In the genomic region with DNA sequence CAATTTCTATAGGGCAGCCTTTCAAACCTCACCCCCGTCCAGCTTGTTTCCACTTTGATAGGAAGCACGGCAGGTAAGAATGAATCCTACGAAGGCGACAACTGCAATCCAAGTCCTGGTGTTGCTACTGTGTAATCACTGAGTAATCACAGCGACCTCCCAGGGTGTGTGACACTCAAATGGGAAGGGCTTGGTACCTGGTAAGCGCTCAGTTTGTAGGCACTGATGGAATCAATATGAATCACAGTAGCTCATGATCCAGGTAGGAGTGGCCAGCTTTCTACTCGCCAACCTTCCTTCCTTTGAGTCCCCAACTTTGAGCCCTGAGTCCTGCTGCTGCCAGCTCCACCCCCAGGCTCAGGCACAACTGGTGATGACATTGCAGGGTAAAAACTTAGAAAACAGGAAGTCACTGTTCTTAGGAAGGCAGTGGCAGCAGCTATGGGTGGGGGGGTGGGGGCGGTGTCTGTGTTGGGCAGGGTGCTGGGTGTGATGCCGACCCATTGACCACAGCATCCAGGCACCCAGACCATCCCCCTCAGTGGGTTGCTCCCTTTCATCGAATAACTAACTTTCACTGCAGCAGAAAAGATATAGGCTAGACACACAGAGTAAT, we compare ENCODE assay signal across 8 cellular contexts.
DNase-seq lines count a peak whose midpoint lies in the region; ATAC-seq lines count a peak whose summit lies in the region.

No MANE protein-coding gene starts in this region.

- peaks cover 43 to 81% (median 66%) of the 10 kb centered on the region in 3 donors for H3K27me3 Mint-ChIP-seq in immature natural killer cell (ENCODE audit: low read depth in 3 of 3)
- H3K27me3 Mint-ChIP-seq in stimulated activated naive CD8-positive, alpha-beta T cell treated with anti-CD3 and anti-CD28 coated beads, Interleukin-15, amount 100 ng/mL, for 72 hours: no peaks in the 10 kb centered on the region

- peak; percentile 33 for ATAC-seq in Right ventricle myocardium superior (ENCODE audit: poor library complexity)
- ATAC-seq in stimulated activated naive CD8-positive, alpha-beta T cell treated with anti-CD3 and anti-CD28 coated beads, Interleukin-15, amount 100 ng/mL, for 72 hours: peak; percentile 90

- H3K9me3 Mint-ChIP-seq in immature natural killer cell: no peaks in the 10 kb centered on the region
- no peaks in the 10 kb centered on the region for H3K9me3 Mint-ChIP-seq in stimulated activated naive CD8-positive, alpha-beta T cell treated with anti-CD3 and anti-CD28 coated beads, Interleukin-15, amount 100 ng/mL, for 72 hours

- intact Hi-C loops in Right ventricle myocardium superior (cut with DNase I): no loop called here
- intact Hi-C loops in cardiac septum (cut with DNase I): no loop called here

- peaks cover 95 to 96% of the 10 kb centered on the region in 2 donors for H3K4me1 Mint-ChIP-seq in immature natural killer cell
- peaks cover 92% of the 10 kb centered on the region for H3K4me1 Mint-ChIP-seq in stimulated activated naive CD8-positive, alpha-beta T cell treated with anti-CD3 and anti-CD28 coated beads, Interleukin-15, amount 100 ng/mL, for 72 hours

- peaks cover 17 to 39% (median 34%) of the 10 kb centered on the region in 3 donors for H3K36me3 Mint-ChIP-seq in immature natural killer cell

- peak overlapping the region; percentile 92 to 99 (median 97) for H3K27ac Mint-ChIP-seq in immature natural killer cell
- peak overlapping the region; percentile 94 to 96 for H3K27ac Mint-ChIP-seq in stimulated activated naive CD8-positive, alpha-beta T cell treated with anti-CD3 and anti-CD28 coated beads, Interleukin-15, amount 100 ng/mL, for 72 hours

- DNase-seq in Right ventricle myocardium superior (peak; percentile 51), cardiac septum (ENCODE audit: low spot score) (no peak), NCI-H146 (lab: John Stamatoyannopoulos, UW) (peak; percentile 49), immature natural killer cell (peak; percentile 83 to 86 (median 85)), HCEC 1CT (no peak), NCI-H345 (lab: John Stamatoyannopoulos, UW) (no peak)
- DNase-seq in activated CD8-positive, alpha-beta memory T cell treated with anti-CD3 and anti-CD28 coated beads, Interleukin-2, amount 50 U/mL, for 1 hour (ENCODE audit: extremely low read depth): peak; percentile 71
- DNase-seq in stimulated activated naive CD8-positive, alpha-beta T cell treated with anti-CD3 and anti-CD28 coated beads, Interleukin-15, amount 100 ng/mL, for 72 hours: peak; percentile 59 to 84

- peak overlapping the region; percentile 76 to 88 (median 79) for H3K4me3 Mint-ChIP-seq in immature natural killer cell
- H3K4me3 Mint-ChIP-seq in stimulated activated naive CD8-positive, alpha-beta T cell treated with anti-CD3 and anti-CD28 coated beads, Interleukin-15, amount 100 ng/mL, for 72 hours: peak overlapping the region; percentile 78 to 81

Comparison
In these comparisons a context has a peak if more than half of its experiments do, and no peak if none do; other contexts are left out.
1. DNase-seq: peak in Right ventricle myocardium superior (single experiment), NCI-H146 (single experiment), activated CD8-positive, alpha-beta memory T cell treated with anti-CD3 and anti-CD28 coated beads, Interleukin-2, amount 50 U/mL, for 1 hour (single experiment), immature natural killer cell (3 of 3) and stimulated activated naive CD8-positive, alpha-beta T cell treated with anti-CD3 and anti-CD28 coated beads, Interleukin-15, amount 100 ng/mL, for 72 hours (2 of 2); none in cardiac septum (single experiment), HCEC 1CT (single experiment) and NCI-H345 (single experiment).